In the genomic region with DNA sequence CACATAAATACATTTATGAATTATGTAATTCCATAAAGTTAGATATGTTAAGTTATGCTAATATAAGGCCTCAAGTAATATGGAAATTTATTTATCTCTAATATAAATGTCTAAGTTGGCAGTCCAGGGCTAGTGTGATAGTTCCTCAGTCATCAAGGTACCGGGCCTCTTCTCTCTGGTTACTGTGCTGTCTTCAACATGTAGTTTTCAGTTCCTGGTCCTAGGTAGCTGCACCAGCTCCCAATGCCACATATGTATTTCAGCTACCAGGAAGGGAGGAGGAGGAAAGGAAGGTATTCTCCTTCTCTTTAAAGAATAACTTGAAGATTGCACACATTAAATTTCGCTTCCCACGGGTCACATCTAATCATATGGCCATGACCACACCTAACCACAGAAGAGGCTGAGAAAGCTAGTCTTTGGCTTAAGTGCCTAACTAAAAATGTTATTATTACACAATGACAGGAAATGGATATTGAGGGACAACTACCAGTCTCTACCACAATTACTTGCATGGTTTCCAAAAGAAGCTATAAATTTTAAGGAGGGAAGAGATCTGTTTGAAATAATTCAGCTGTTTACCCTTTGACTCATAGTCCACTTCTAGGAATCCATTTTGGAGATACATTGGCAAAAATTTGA, we compare ENCODE assay signal across 2 cellular contexts.
TF ChIP-seq lines count a peak whose summit lies in the region.

No MANE protein-coding gene starts in this region.

TF ChIP-seq in IMR-90, 13 proteins besides CTCF, POLR2A, EP300 and RAD21:
- TF ChIP-seq CEBPB (IDR thresholded peaks at IDR 0.05; ENCODE audit: low read depth, low read length) (peak; percentile 29; the same call in 1 of the 2 replicates), BHLHE40 (IDR thresholded peaks at IDR 0.05; ENCODE audit: low read depth, low read length) (no peak)

TF ChIP-seq in GM12878, 131 proteins besides CTCF, POLR2A, EP300 and RAD21:
- TF ChIP-seq, protein P1, sequence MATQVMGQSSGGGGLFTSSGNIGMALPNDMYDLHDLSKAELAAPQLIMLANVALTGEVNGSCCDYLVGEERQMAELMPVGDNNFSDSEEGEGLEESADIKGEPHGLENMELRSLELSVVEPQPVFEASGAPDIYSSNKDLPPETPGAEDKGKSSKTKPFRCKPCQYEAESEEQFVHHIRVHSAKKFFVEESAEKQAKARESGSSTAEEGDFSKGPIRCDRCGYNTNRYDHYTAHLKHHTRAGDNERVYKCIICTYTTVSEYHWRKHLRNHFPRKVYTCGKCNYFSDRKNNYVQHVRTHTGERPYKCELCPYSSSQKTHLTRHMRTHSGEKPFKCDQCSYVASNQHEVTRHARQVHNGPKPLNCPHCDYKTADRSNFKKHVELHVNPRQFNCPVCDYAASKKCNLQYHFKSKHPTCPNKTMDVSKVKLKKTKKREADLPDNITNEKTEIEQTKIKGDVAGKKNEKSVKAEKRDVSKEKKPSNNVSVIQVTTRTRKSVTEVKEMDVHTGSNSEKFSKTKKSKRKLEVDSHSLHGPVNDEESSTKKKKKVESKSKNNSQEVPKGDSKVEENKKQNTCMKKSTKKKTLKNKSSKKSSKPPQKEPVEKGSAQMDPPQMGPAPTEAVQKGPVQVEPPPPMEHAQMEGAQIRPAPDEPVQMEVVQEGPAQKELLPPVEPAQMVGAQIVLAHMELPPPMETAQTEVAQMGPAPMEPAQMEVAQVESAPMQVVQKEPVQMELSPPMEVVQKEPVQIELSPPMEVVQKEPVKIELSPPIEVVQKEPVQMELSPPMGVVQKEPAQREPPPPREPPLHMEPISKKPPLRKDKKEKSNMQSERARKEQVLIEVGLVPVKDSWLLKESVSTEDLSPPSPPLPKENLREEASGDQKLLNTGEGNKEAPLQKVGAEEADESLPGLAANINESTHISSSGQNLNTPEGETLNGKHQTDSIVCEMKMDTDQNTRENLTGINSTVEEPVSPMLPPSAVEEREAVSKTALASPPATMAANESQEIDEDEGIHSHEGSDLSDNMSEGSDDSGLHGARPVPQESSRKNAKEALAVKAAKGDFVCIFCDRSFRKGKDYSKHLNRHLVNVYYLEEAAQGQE (IDR thresholded peaks at IDR 0.05; ENCODE audit: low read depth, low read length), result no peak
- peak; percentile 64 for TF ChIP-seq RUNX3 (IDR thresholded peaks at IDR 0.05; ENCODE audit: low read length)
